19 cellular contexts compared by ENCODE assay signal in genomic region chr19:7203317-7203716, GRCh38.
DNase-seq lines count a peak whose midpoint lies in the region; ATAC-seq and TF ChIP-seq lines count a peak whose summit lies in the region.
"Had no signal": no experiment of that assay in that cellular context is flagged by ENCODE, and none has a peak within 500 bp of the region (broad histone marks: within the 10 kb centered on the region; RNA-seq: fewer than 3 reads in every experiment).

No MANE protein-coding gene starts in this region.

- H3K27me3 ChIP-seq in ascending aorta = no peaks in the 10 kb centered on the region

- H3K27ac ChIP-seq in ascending aorta = no peak overlapping the region
- H3K27ac ChIP-seq: GM23248 had no signal

- intact Hi-C loops in left colon (cut with DNase I, micrococcal nuclease) = no loop called here
- intact Hi-C loops in ascending aorta (cut with DNase I) = no loop called here

- TF ChIP-seq CTCF in WTC11 (IDR thresholded peaks at IDR 0.05) (no peak), nephron progenitor cell (IDR thresholded peaks at IDR 0.05) (no peak), ascending aorta (IDR thresholded peaks at IDR 0.05) (no peak), foreskin fibroblast (IDR thresholded peaks at IDR 0.05; ENCODE audit: low read depth, low read length) (no peak)

- H3K27me3 Mint-ChIP-seq in WTC11 (ENCODE audit: low read depth) = no peaks in the 10 kb centered on the region
- peaks cover 26% of the 10 kb centered on the region for H3K27me3 Mint-ChIP-seq in nephron progenitor cell (ENCODE audit: low read depth, poor library complexity)

- H3K4me3 Mint-ChIP-seq in WTC11 (no peak overlapping the region), nephron progenitor cell (no peak overlapping the region)
- H3K4me3 Mint-ChIP-seq: CD4-positive, CD25-positive, alpha-beta regulatory T cell; H9; HFFc6 had no signal

- H3K27ac Mint-ChIP-seq in WTC11 (peak overlapping the region; percentile 34; the same call in 1 of the 2 replicates), nephron progenitor cell (peak overlapping the region; percentile 50)
- H3K27ac Mint-ChIP-seq: CD4-positive, CD25-positive, alpha-beta regulatory T cell; H9; HFFc6 had no signal

- H3K9me3 ChIP-seq in ascending aorta = no peaks in the 10 kb centered on the region

- peaks cover 25% of the 10 kb centered on the region for H3K4me1 Mint-ChIP-seq in WTC11
- peaks cover 9% of the 10 kb centered on the region for H3K4me1 Mint-ChIP-seq in nephron progenitor cell

- POLR2A ChIA-PET in WTC11 (lab: Charles Lee) = no interaction called here

- H3K9me3 Mint-ChIP-seq in WTC11 (no peaks in the 10 kb centered on the region), nephron progenitor cell (no peaks in the 10 kb centered on the region)
- H3K9me3 Mint-ChIP-seq: H9, HFFc6 had no signal

- DNase-seq in WTC11 (ENCODE audit: low spot score) (no peak), left colon (no peak), nephron progenitor cell (no peak), ascending aorta (ENCODE audit: low spot score in 2 of 2) (no peak), SKM-1 treated with dmso at 0.1 percent for 144 hours (lab: John Stamatoyannopoulos, UW; ENCODE audit: unreplicated experiment) (no peak), foreskin fibroblast (no peak), midbrain (lab: John Stamatoyannopoulos, UW) (no peak)
- DNase-seq: CD4-positive, CD25-positive, alpha-beta regulatory T cell; GM23248; H9; HFFc6; Kasumi-1; NCI-H1694; NCI-H2081 treated with DMSO at 0.1 percent for 48 hours; NCI-H2171 treated with DMSO at 0.1 percent for 48 hours; NCI-H446; NCI-H526; OCI-M1 had no signal

- no peak for ATAC-seq in WTC11
- ATAC-seq in left colon = peak; percentile 2
- ATAC-seq: Right ventricle myocardium inferior had no signal

- H3K36me3 Mint-ChIP-seq in WTC11 (no peaks in the 10 kb centered on the region), nephron progenitor cell (ENCODE audit: low read depth) (no peaks in the 10 kb centered on the region)
- H3K36me3 Mint-ChIP-seq: CD4-positive, CD25-positive, alpha-beta regulatory T cell had no signal

- no peaks in the 10 kb centered on the region for H3K36me3 ChIP-seq in ascending aorta

- CTCF ChIA-PET in WTC11 (lab: Charles Lee) = no interaction called here

- peaks cover 4 to 6% of the 10 kb centered on the region in 2 donors for H3K4me1 ChIP-seq in ascending aorta

- H3K4me3 ChIP-seq in ascending aorta = no peak overlapping the region
- H3K4me3 ChIP-seq in foreskin fibroblast (ENCODE audit: low read depth in 1 of 2, low read length in 2 of 2) = no peak overlapping the region
- H3K4me3 ChIP-seq: GM23248 had no signal

TF ChIP-seq in WTC11, 78 proteins besides CTCF, POLR2A, EP300 and RAD21:
- no peak for TF ChIP-seq TEAD4 (CRISPR knock-in tag; IDR thresholded peaks at IDR 0.05)
- no peak for TF ChIP-seq ZBTB21 (CRISPR knock-in tag; IDR thresholded peaks at IDR 0.05; ENCODE audit: borderline replicate concordance)
- TF ChIP-seq GRHL2 (CRISPR knock-in tag; IDR thresholded peaks at IDR 0.05; ENCODE audit: insufficient replicate concordance, severe bottlenecking) = no peak
- no peak for TF ChIP-seq ZNF121 (CRISPR knock-in tag; IDR thresholded peaks at IDR 0.05)
- no peak for TF ChIP-seq MYBL2 (CRISPR knock-in tag; IDR thresholded peaks at IDR 0.05)
- no peak for TF ChIP-seq HMGXB4 (CRISPR knock-in tag; IDR thresholded peaks at IDR 0.05)
- TF ChIP-seq FOXJ3 (CRISPR knock-in tag; IDR thresholded peaks at IDR 0.05; ENCODE audit: borderline replicate concordance) = no peak
- TF ChIP-seq NR3C1 (CRISPR knock-in tag; conservative IDR thresholded peaks at IDR 0.05; ENCODE audit: low read depth) = no peak
- TF ChIP-seq SMAD3 (CRISPR knock-in tag; IDR thresholded peaks at IDR 0.05; ENCODE audit: borderline replicate concordance) = no peak
- TF ChIP-seq TEAD1 (CRISPR knock-in tag; IDR thresholded peaks at IDR 0.05) = no peak
- TF ChIP-seq NR1H2 (CRISPR knock-in tag; IDR thresholded peaks at IDR 0.05) = no peak
- TF ChIP-seq SOX15 (CRISPR knock-in tag; IDR thresholded peaks at IDR 0.05) = no peak
- TF ChIP-seq ZNF138 (CRISPR knock-in tag; conservative IDR thresholded peaks at IDR 0.05) = no peak
- no peak for TF ChIP-seq ZNF532 (CRISPR knock-in tag; IDR thresholded peaks at IDR 0.05; ENCODE audit: borderline replicate concordance)
- TF ChIP-seq IRF1 (CRISPR knock-in tag; IDR thresholded peaks at IDR 0.05) = no peak
- no peak for TF ChIP-seq TCF7 (CRISPR knock-in tag; IDR thresholded peaks at IDR 0.05; ENCODE audit: low read depth)
- TF ChIP-seq NR2C2 (CRISPR knock-in tag; IDR thresholded peaks at IDR 0.05) = no peak
- no peak for TF ChIP-seq MAX (CRISPR knock-in tag; IDR thresholded peaks at IDR 0.05)
